Comparison of ENCODE assay signal across 26 cellular contexts in the genomic region with DNA sequence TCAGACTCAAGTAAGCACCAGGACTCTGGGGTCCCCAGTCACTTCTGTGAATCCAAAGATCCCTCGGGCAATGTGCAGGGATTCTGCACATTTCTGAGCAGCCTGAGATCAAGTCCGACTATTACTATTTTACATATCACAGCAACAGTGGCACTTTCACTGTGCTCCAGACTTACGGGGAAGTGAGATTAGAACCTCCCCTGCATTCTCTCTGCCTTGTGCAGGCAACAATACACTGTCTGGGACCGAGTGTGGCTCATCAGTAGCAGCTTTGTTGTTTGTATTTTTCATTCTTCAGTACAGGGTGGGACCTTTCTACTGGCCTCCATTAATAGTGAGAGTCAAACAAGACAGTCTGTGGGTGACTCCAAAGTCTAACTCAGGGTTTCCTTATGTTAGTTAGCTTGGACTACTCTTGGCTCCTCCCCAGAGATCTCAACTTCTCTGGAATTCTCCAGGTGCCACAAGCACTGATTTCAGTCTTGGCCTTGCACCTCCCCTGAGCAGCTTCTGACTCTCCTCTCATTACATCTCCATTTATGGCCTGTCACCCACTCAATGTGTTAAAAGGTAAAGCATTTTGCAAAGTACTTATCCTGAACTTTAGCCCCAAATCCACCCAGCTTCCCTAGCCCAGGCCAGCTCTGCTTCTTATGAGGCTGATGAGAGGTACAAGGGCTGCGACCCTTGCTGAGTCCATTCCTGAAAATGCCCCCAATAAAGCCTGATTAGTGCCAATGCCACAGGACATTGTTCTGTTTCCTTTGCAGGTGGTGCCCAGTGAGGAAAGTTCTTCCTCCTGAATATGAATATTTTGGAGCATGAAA.
A peak's percentile ranks its signal among the peaks of the same experiment; 100 is the strongest.
DNase-seq lines count a peak whose midpoint lies in the region; ATAC-seq and TF ChIP-seq lines count a peak whose summit lies in the region.
"Had no signal": no experiment of that assay in that cellular context is flagged by ENCODE, and none has a peak within 500 bp of the region (broad histone marks: within the 10 kb centered on the region; RNA-seq: fewer than 3 reads in every experiment).

No MANE protein-coding gene starts in this region.

- H3K9ac ChIP-seq in BLaER1 treated with 17β-estradiol and CSF1 and Interleukin-3, amounts not matched to agents 10 nM and 100 nM: no peak overlapping the region
- H3K9ac ChIP-seq in OCI-LY3 (ENCODE audit: low read length): peak overlapping the region; percentile 41

- H2AFZ ChIP-seq in OCI-LY3 (ENCODE audit: low read depth, low read length): peak overlapping the region; percentile 57

- DNase-seq in memory B cell (ENCODE audit: low spot score in 2 of 2) (peak in 1 of 2 donors; percentile 22), cerebellum (ENCODE audit: low spot score) (no peak)
- no peak for DNase-seq in CD4-positive, alpha-beta T cell
- no peak for DNase-seq in activated naive CD4-positive, alpha-beta T cell (lab: John Stamatoyannopoulos, UW)
- DNase-seq: activated CD4-positive, alpha-beta T cell treated with anti-CD3 and anti-CD28 coated beads for 36 hours; activated T-cell treated with anti-CD3 and anti-CD28 coated beads, Interleukin-2, amount 50 U/mL, for 72 hours; CD4-positive, CD25-positive, alpha-beta regulatory T cell; heart right ventricle; NCI-H146; NCI-H526 treated with DMSO at 0.1 percent for 48 hours; sigmoid colon; SJCRH30; T-helper 1 cell; upper lobe of left lung had no signal

- peak overlapping the region in 7 of 11 experiments; percentile 39 to 66 (median 49); a peak in 13 of 22 replicates for H3K4me2 ChIP-seq in BLaER1 treated with 17β-estradiol and CSF1 and Interleukin-3, amounts not matched to agents 10 nM and 100 nM
- H3K4me2 ChIP-seq in OCI-LY3 (ENCODE audit: low read length): peak overlapping the region; percentile 99

- no peaks in the 10 kb centered on the region; a peak in 1 of 22 replicates for H3K9me3 ChIP-seq in BLaER1 treated with 17β-estradiol and CSF1 and Interleukin-3, amounts not matched to agents 10 nM and 100 nM (replicated peaks in 1 of 11)
- no peaks in the 10 kb centered on the region for H3K9me3 ChIP-seq in OCI-LY3 (ENCODE audit: insufficient read depth, low read length)
- no peaks in the 10 kb centered on the region for H3K9me3 ChIP-seq in CD4-positive, alpha-beta T cell (ENCODE audit: control insufficient read depth, low read length)
- H3K9me3 ChIP-seq: ascending aorta, heart right ventricle, sigmoid colon, SJCRH30, upper lobe of left lung had no signal

- peaks cover 1% of the 10 kb centered on the region for H3K36me3 Mint-ChIP-seq in memory B cell
- no peaks in the 10 kb centered on the region for H3K36me3 Mint-ChIP-seq in CD4-positive, alpha-beta T cell (ENCODE audit: low read depth)
- H3K36me3 Mint-ChIP-seq: CD4-positive, CD25-positive, alpha-beta regulatory T cell had no signal

- peaks cover 6 to 40% (median 33%) of the 10 kb centered on the region in 10 experiments; a peak in 18 of 20 replicates for H3K4me1 ChIP-seq in BLaER1 treated with 17β-estradiol and CSF1 and Interleukin-3, amounts not matched to agents 10 nM and 100 nM
- H3K4me1 ChIP-seq in OCI-LY3 (ENCODE audit: low read length): peaks cover 51% of the 10 kb centered on the region
- H3K4me1 ChIP-seq: SJCRH30 had no signal

- peaks cover 26% of the 10 kb centered on the region for H3K4me1 Mint-ChIP-seq in memory B cell
- no peaks in the 10 kb centered on the region for H3K4me1 Mint-ChIP-seq in CD4-positive, alpha-beta T cell (ENCODE audit: low read depth)
- H3K4me1 Mint-ChIP-seq: activated CD4-positive, alpha-beta T cell treated with anti-CD3 and anti-CD28 coated beads for 36 hours; CD4-positive, CD25-positive, alpha-beta regulatory T cell; central memory CD8-positive, alpha-beta T cell had no signal

- H3K27ac Mint-ChIP-seq in memory B cell: peak overlapping the region; percentile 1
- H3K27ac Mint-ChIP-seq in CD4-positive, alpha-beta T cell: no peak overlapping the region
- H3K27ac Mint-ChIP-seq: activated CD4-positive, alpha-beta T cell treated with anti-CD3 and anti-CD28 coated beads for 36 hours; activated T-cell treated with anti-CD3 and anti-CD28 coated beads, Interleukin-2, amount 50 U/mL, for 72 hours; CD4-positive, CD25-positive, alpha-beta regulatory T cell; progenitor cell of endocrine pancreas had no signal

- no peaks in the 10 kb centered on the region for H3K27me3 Mint-ChIP-seq in memory B cell
- H3K27me3 Mint-ChIP-seq in CD4-positive, alpha-beta T cell: peaks cover 42% of the 10 kb centered on the region

- H3K27ac ChIP-seq in BLaER1 treated with 17β-estradiol and CSF1 and Interleukin-3, amounts not matched to agents 10 nM and 100 nM: no peak overlapping the region
- peak overlapping the region; percentile 30 for H3K27ac ChIP-seq in OCI-LY3 (ENCODE audit: low read length)
- H3K27ac ChIP-seq in CD4-positive, alpha-beta T cell (ENCODE audit: low read depth, low read length): no peak overlapping the region
- H3K27ac ChIP-seq: ascending aorta, heart right ventricle, HL-60, sigmoid colon, SJCRH30, upper lobe of left lung had no signal

- H3K27me3 ChIP-seq in BLaER1 treated with 17β-estradiol and CSF1 and Interleukin-3, amounts not matched to agents 10 nM and 100 nM: peaks cover 0 to 18% (median 10%) of the 10 kb centered on the region in 11 experiments; a peak in 13 of 22 replicates
- no peaks in the 10 kb centered on the region for H3K27me3 ChIP-seq in OCI-LY3 (ENCODE audit: low read depth, low read length)
- H3K27me3 ChIP-seq in CD4-positive, alpha-beta T cell (ENCODE audit: control insufficient read depth, insufficient read depth, low read length): peaks cover 15% of the 10 kb centered on the region
- H3K27me3 ChIP-seq: ascending aorta, SJCRH30, upper lobe of left lung had no signal

- ATAC-seq in GM21360 (IDR thresholded peaks at IDR 0.05; ENCODE audit: unreplicated experiment): peak; percentile 44
- ATAC-seq in memory B cell (ENCODE audit: low read depth): peak; percentile 79
- ATAC-seq in HG03354 (IDR thresholded peaks at IDR 0.05; ENCODE audit: poor library complexity, severe bottlenecking, unreplicated experiment): no peak
- ATAC-seq in CD4-positive, alpha-beta T cell (ENCODE audit: poor library complexity): no peak
- ATAC-seq: activated CD4-positive, alpha-beta T cell treated with anti-CD3 and anti-CD28 coated beads for 36 hours; activated naive CD4-positive, alpha-beta T cell treated with anti-CD3 and anti-CD28 coated beads, Interleukin-2, amount 50 U/mL, for 72 hours; activated T-cell treated with anti-CD3 and anti-CD28 coated beads, Interleukin-2, amount 50 U/mL, for 72 hours; heart right ventricle; HepG2; left lobe of liver had no signal

- H3K9me3 Mint-ChIP-seq in memory B cell: peaks cover 1% of the 10 kb centered on the region
- H3K9me3 Mint-ChIP-seq in CD4-positive, alpha-beta T cell: no peaks in the 10 kb centered on the region
- H3K9me3 Mint-ChIP-seq: activated naive CD4-positive, alpha-beta T cell treated with anti-CD3 and anti-CD28 coated beads, Interleukin-2, amount 50 U/mL, for 72 hours; activated T-cell treated with anti-CD3 and anti-CD28 coated beads, Interleukin-2, amount 50 U/mL, for 72 hours; CD4-positive, CD25-positive, alpha-beta regulatory T cell; central memory CD8-positive, alpha-beta T cell; neural crest cell had no signal

- no peaks in the 10 kb centered on the region for H4K20me1 ChIP-seq in BLaER1 treated with 17β-estradiol and CSF1 and Interleukin-3, amounts not matched to agents 10 nM and 100 nM
- H4K20me1 ChIP-seq in OCI-LY3 (ENCODE audit: insufficient read depth, low read length): no peaks in the 10 kb centered on the region

- CTCF ChIA-PET in CD4-positive, alpha-beta T cell (lab: Charles Lee): no interaction called here

- H3K4me3 ChIP-seq in BLaER1 treated with 17β-estradiol and CSF1 and Interleukin-3, amounts not matched to agents 10 nM and 100 nM: no peak overlapping the region
- peak overlapping the region; percentile 69 for H3K4me3 ChIP-seq in OCI-LY3 (ENCODE audit: low read length)
- H3K4me3 ChIP-seq: ascending aorta, heart right ventricle, sigmoid colon, SJCRH30, upper lobe of left lung had no signal

- no peak for TF ChIP-seq CTCF in OCI-LY3 (IDR thresholded peaks at IDR 0.05; ENCODE audit: low read depth, low read length)
- no peak for TF ChIP-seq CTCF in CD4-positive, alpha-beta T cell (IDR thresholded peaks at IDR 0.05)

- no peaks in the 10 kb centered on the region for H3K36me3 ChIP-seq in BLaER1 treated with 17β-estradiol and CSF1 and Interleukin-3, amounts not matched to agents 10 nM and 100 nM
- H3K36me3 ChIP-seq in OCI-LY3 (replicated peaks; ENCODE audit: low read depth, low read length): no peaks in the 10 kb centered on the region
- H3K36me3 ChIP-seq: ascending aorta, heart right ventricle, sigmoid colon, SJCRH30, upper lobe of left lung had no signal

- H3K4me3 Mint-ChIP-seq in memory B cell: peak overlapping the region; percentile 25
- no peak overlapping the region for H3K4me3 Mint-ChIP-seq in CD4-positive, alpha-beta T cell
- H3K4me3 Mint-ChIP-seq: activated CD4-positive, alpha-beta T cell treated with anti-CD3 and anti-CD28 coated beads for 36 hours; activated T-cell treated with anti-CD3 and anti-CD28 coated beads, Interleukin-2, amount 50 U/mL, for 72 hours; CD4-positive, CD25-positive, alpha-beta regulatory T cell; central memory CD8-positive, alpha-beta T cell; neural crest cell had no signal

- intact Hi-C loops in CD4-positive, alpha-beta T cell (cut with DNase I, micrococcal nuclease): no loop called here

- POLR2A ChIA-PET in CD4-positive, alpha-beta T cell (lab: Charles Lee): no interaction called here

- H3K79me2 ChIP-seq in OCI-LY3 (ENCODE audit: low read length): no peaks in the 10 kb centered on the region

Comparison
In these comparisons a context has a peak if more than half of its experiments do, and no peak if none do; other contexts are left out.
1. ATAC-seq: peak in GM21360 (single experiment) and memory B cell (single experiment); none in HG03354 (single experiment) and CD4-positive, alpha-beta T cell (single experiment).